Comparison of ENCODE assay signal across 1 cellular context in genomic region chr17:63137163-63137562, GRCh38.
TF ChIP-seq lines count a peak whose summit lies in the region.

No MANE protein-coding gene starts in this region.

TF ChIP-seq in IMR-90, 13 proteins besides CTCF, POLR2A, EP300 and RAD21 (continued from another document):
- TF ChIP-seq MAFK (IDR thresholded peaks at IDR 0.05; ENCODE audit: low read depth, low read length): no peak
- TF ChIP-seq BHLHE40 (IDR thresholded peaks at IDR 0.05; ENCODE audit: low read depth, low read length): no peak
- TF ChIP-seq MXI1 (IDR thresholded peaks at IDR 0.05; ENCODE audit: borderline replicate concordance, low read depth, low read length): no peak
- TF ChIP-seq MAZ (IDR thresholded peaks at IDR 0.05; ENCODE audit: borderline replicate concordance, low read depth, low read length): no peak
- no peak for TF ChIP-seq USF2 (IDR thresholded peaks at IDR 0.05; ENCODE audit: low read depth, low read length)
- TF ChIP-seq RFX5 (IDR thresholded peaks at IDR 0.05; ENCODE audit: low read depth, low read length): no peak
- no peak for TF ChIP-seq SMC3 (IDR thresholded peaks at IDR 0.05; ENCODE audit: low read depth, low read length)
